Comparison of ENCODE assay signal across 10 cellular contexts in genomic region chr19:30228726-30229523, GRCh38.
DNase-seq lines count a peak whose midpoint lies in the region; ATAC-seq and TF ChIP-seq lines count a peak whose summit lies in the region.
"Had no signal": no experiment of that assay in that cellular context is flagged by ENCODE, and none has a peak within 500 bp of the region (broad histone marks: within the 10 kb centered on the region; RNA-seq: fewer than 3 reads in every experiment).

No MANE protein-coding gene starts in this region.

- H3K27me3 Mint-ChIP-seq in endodermal cell (ENCODE audit: insufficient read depth): peaks cover 73% of the 10 kb centered on the region
- peaks cover 50 to 61% of the 10 kb centered on the region in 2 donors for H3K27me3 Mint-ChIP-seq in natural killer cell (ENCODE audit: low read depth in 2 of 2)

- intact Hi-C loops in natural killer cell (cut with micrococcal nuclease): no loop called here
- intact Hi-C loops in OCI-LY7 (cut with micrococcal nuclease; ENCODE audit: unreplicated experiment): no loop called here

- H4K20me1 ChIP-seq in OCI-LY7 (ENCODE audit: insufficient read depth, low read length): no peaks in the 10 kb centered on the region

- ATAC-seq in natural killer cell: no peak

- H3K4me1 Mint-ChIP-seq in endodermal cell (peaks cover 29% of the 10 kb centered on the region), natural killer cell (peaks cover 21 to 22% of the 10 kb centered on the region in 2 donors)

- no peaks in the 10 kb centered on the region for H3K79me2 ChIP-seq in OCI-LY7 (ENCODE audit: insufficient read depth, low read depth, low read length)

- peaks cover 82% of the 10 kb centered on the region for H3K27me3 ChIP-seq in HUES64 (ENCODE audit: insufficient read depth, low read length)
- H3K27me3 ChIP-seq in endodermal cell (ENCODE audit: control insufficient read depth, insufficient read depth, low read length, poor library complexity, severe bottlenecking): peaks cover 76% of the 10 kb centered on the region

- DNase-seq in AG08395 (ENCODE audit: low spot score) (peak; percentile 37), endodermal cell (peak; percentile 67), natural killer cell (no peak), occipital lobe (lab: John Stamatoyannopoulos, UW) (no peak), NCI-H774 (lab: John Stamatoyannopoulos, UW) (no peak), OCI-LY7 (ENCODE audit: low spot score) (no peak)
- DNase-seq in central memory CD4-positive, alpha-beta T cell: no peak
- DNase-seq: activated gamma-delta T cell, NCI-H524 treated with DMSO at 0.1 percent for 48 hours had no signal

- H3K9me2 ChIP-seq in OCI-LY7 (ENCODE audit: insufficient read depth, low read length): no peaks in the 10 kb centered on the region

- H3K4me1 ChIP-seq in HUES64 (ENCODE audit: insufficient read depth, low read length) (peaks cover 26% of the 10 kb centered on the region), endodermal cell (ENCODE audit: control insufficient read depth, insufficient read depth, low read length) (peaks cover 3% of the 10 kb centered on the region), OCI-LY7 (ENCODE audit: insufficient read depth, low read length, poor library complexity, severe bottlenecking) (no peaks in the 10 kb centered on the region)

- H3K4me3 Mint-ChIP-seq in endodermal cell: peak overlapping the region; percentile 62
- peak overlapping the region; percentile 55 for H3K4me3 Mint-ChIP-seq in natural killer cell

- H2AFZ ChIP-seq in OCI-LY7 (ENCODE audit: low read length): no peak overlapping the region

- no peak overlapping the region for H3K4me2 ChIP-seq in OCI-LY7 (ENCODE audit: low read length)

- H3K9me3 Mint-ChIP-seq in endodermal cell: no peaks in the 10 kb centered on the region
- no peaks in the 10 kb centered on the region for H3K9me3 Mint-ChIP-seq in natural killer cell

- H3K4me3 ChIP-seq in HUES64 (ENCODE audit: low read length): peak overlapping the region; percentile 54
- H3K4me3 ChIP-seq in endodermal cell (ENCODE audit: low read length): peak overlapping the region; percentile 76
- no peak overlapping the region for H3K4me3 ChIP-seq in OCI-LY7 (ENCODE audit: low read depth, low read length, poor library complexity, severe bottlenecking)

- POLR2A ChIA-PET in OCI-LY7 (lab: Charles Lee): no interaction called here

- H3K27ac Mint-ChIP-seq in endodermal cell: no peak overlapping the region
- no peak overlapping the region for H3K27ac Mint-ChIP-seq in natural killer cell

- H3K27ac ChIP-seq in HUES64 (ENCODE audit: low read depth, low read length): no peak overlapping the region
- H3K27ac ChIP-seq in endodermal cell (ENCODE audit: low read depth, low read length): no peak overlapping the region
- H3K27ac ChIP-seq in OCI-LY7 (ENCODE audit: low read depth, low read length, poor library complexity, severe bottlenecking): no peak overlapping the region

- H3K9me3 ChIP-seq in HUES64 (ENCODE audit: insufficient read depth, low read depth, low read length) (no peaks in the 10 kb centered on the region), endodermal cell (ENCODE audit: control insufficient read depth, low read length) (no peaks in the 10 kb centered on the region), OCI-LY7 (ENCODE audit: low read length) (no peaks in the 10 kb centered on the region)

- CTCF ChIA-PET in OCI-LY7 (lab: Charles Lee; ENCODE audit: unreplicated experiment): no interaction called here

- H3K36me3 Mint-ChIP-seq in endodermal cell (ENCODE audit: low read depth) (no peaks in the 10 kb centered on the region), natural killer cell (peaks cover 7% of the 10 kb centered on the region)

- TF ChIP-seq CTCF in endodermal cell (conservative IDR thresholded peaks at IDR 0.05) (peak; percentile 26), natural killer cell (IDR thresholded peaks at IDR 0.05) (no peak), OCI-LY7 (conservative IDR thresholded peaks at IDR 0.05; ENCODE audit: low read length) (no peak)

- 1% methylated on average over 50 of the region's 54 CpGs for whole genome bisulfite sequencing in HUES64
- WGBS in endodermal cell (ENCODE audit: insufficient coverage in 1 of 2, insufficient read length in 1 of 2), 2 experiments: 0 to 1% methylated on average over 18 to 54 of the region's 54 CpGs

- H3K9ac ChIP-seq in HUES64 (ENCODE audit: low read depth, low read length): no peak overlapping the region
- H3K9ac ChIP-seq in endodermal cell (ENCODE audit: extremely low read depth, low read length, poor library complexity, severe bottlenecking): no peak overlapping the region

- no TSS peak for BruUV-seq in OCI-LY7 (replicated peaks; lab: Mats Ljungman, UMichigan)

- H3K36me3 ChIP-seq in HUES64 (ENCODE audit: insufficient read depth, low read length) (no peaks in the 10 kb centered on the region), endodermal cell (ENCODE audit: control insufficient read depth, insufficient read depth, low read length) (no peaks in the 10 kb centered on the region), OCI-LY7 (ENCODE audit: insufficient read depth, low read length) (no peaks in the 10 kb centered on the region)

Comparison
In these comparisons a context has a peak if more than half of its experiments do, and no peak if none do; other contexts are left out.
1. DNase-seq: peak in AG08395 (single experiment) and endodermal cell (single experiment); none in natural killer cell (single experiment), occipital lobe (single experiment), central memory CD4-positive, alpha-beta T cell (single experiment), NCI-H774 (single experiment) and OCI-LY7 (single experiment).